28 cellular contexts compared by ENCODE assay signal in genomic region chr4:105912633-105913032, GRCh38. TPM values are rescaled to one million over a fixed set of nuclear protein-coding genes. Genes with fewer than 3 reads are reported as not detected.
"Had no signal": no experiment of that assay in that cellular context is flagged by ENCODE, and none has a peak within 500 bp of the region (broad histone marks: within the 10 kb centered on the region; RNA-seq: fewer than 3 reads in every experiment).

No MANE protein-coding gene starts in this region.

- ATAC-seq: effector memory CD8-positive, alpha-beta T cell; heart right ventricle; left cardiac atrium; left lung; mucosa of descending colon; natural killer cell treated with Interleukin-12 subunit alpha and Interleukin-12 subunit beta and Interleukin-15 and Interleukin-18, amount 100 ng/mL, for 72 hours; sciatic nerve; stimulated activated effector memory CD8-positive, alpha-beta T cell treated with anti-CD3 and anti-CD28 coated beads, Interleukin-12 subunit alpha, Interleukin-12 subunit beta, amount 100 ng/mL, for 72 hours had no signal

- H3K36me3 ChIP-seq: colonic mucosa, esophagus squamous epithelium, heart right ventricle, left lung, neutrophil, right atrium auricular region, stomach, tibial nerve had no signal

- DNase-seq: colonic mucosa; effector memory CD8-positive, alpha-beta T cell; erythroblast; esophagus squamous epithelium; foreskin melanocyte; glutamatergic neuron; heart right ventricle; hippocampal formation; left cardiac atrium; left lung; mesenchymal stem cell; mucosa of descending colon; naive B cell; stimulated activated CD4-positive, alpha-beta T cell treated with anti-CD3 and anti-CD28 coated beads, Interleukin-2, amount 100 ng/mL, for 24 hours; stimulated activated CD4-positive, alpha-beta T cell treated with anti-CD3 and anti-CD28 coated beads, Interleukin-4, amount 100 ng/mL, for 24 hours; stimulated activated naive CD4-positive, alpha-beta T cell treated with Interleukin-2 at 50 U/mL for 16 hours; stomach; upper lobe of left lung had no signal

- FAIRE-seq: endometrium, urothelium cell line had no signal

- H3K27ac ChIP-seq: colonic mucosa, esophagus squamous epithelium, heart right ventricle, left lung, neutrophil, parathyroid adenoma, right atrium auricular region, stomach, tibial nerve, upper lobe of left lung had no signal

- H3K27me3 ChIP-seq: colonic mucosa, esophagus squamous epithelium, heart right ventricle, left lung, neutrophil, right atrium auricular region, stomach, tibial nerve, upper lobe of left lung had no signal

- H3K4me1 ChIP-seq: colonic mucosa, heart right ventricle, parathyroid adenoma, right atrium auricular region, stomach, tibial nerve had no signal

- H3K9me3 ChIP-seq: colonic mucosa, esophagus squamous epithelium, heart right ventricle, left lung, mucosa of descending colon, neutrophil, right atrium auricular region, stomach, tibial nerve, upper lobe of left lung had no signal

- H3K4me3 ChIP-seq: colonic mucosa, esophagus squamous epithelium, heart right ventricle, left lung, mucosa of descending colon, right atrium auricular region, stomach, tibial nerve, upper lobe of left lung had no signal

RNA-seq across cellular contexts. Expression of gene NPNT, which starts 17.4 kb away (rescaled TPM):
- total RNA-seq: natural killer cell treated with Interleukin-12 subunit alpha and Interleukin-12 subunit beta and Interleukin-15 and Interleukin-18, amount 100 ng/mL, for 72 hours; neural crest cell had no signal
